In the genomic region with DNA sequence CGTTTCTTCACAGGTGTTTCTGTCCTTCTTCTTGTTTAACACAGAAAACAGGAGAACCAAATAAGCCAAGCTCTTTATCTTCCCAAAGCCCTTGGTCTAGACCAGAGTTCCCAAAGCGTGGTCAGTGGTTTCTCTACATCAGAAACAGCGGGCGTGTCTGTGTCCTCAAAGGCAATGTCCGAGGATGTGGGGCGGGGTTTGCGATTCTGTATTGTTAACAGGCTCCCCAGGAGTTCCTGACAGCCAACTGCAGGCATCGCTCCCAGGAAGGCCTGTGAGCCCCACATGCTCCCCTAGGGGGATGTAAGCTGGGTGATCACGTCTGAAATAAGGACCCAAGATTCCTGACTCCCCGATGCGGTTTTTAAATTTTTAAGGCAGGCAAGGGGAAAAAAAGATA, we compare ENCODE assay signal across 12 cellular contexts. TPM values are rescaled to one million over a fixed set of nuclear protein-coding genes. Genes with fewer than 3 reads are reported as not detected.
DNase-seq lines count a peak whose midpoint lies in the region; ATAC-seq, FAIRE-seq and TF ChIP-seq lines count a peak whose summit lies in the region.
"Had no signal": no experiment of that assay in that cellular context is flagged by ENCODE, and none has a peak within 500 bp of the region (broad histone marks: within the 10 kb centered on the region; RNA-seq: fewer than 3 reads in every experiment).

No MANE protein-coding gene starts in this region.

- peaks cover 21% of the 10 kb centered on the region for H3K4me1 Mint-ChIP-seq in activated CD4-positive, alpha-beta T cell treated with anti-CD3 and anti-CD28 coated beads for 36 hours
- peaks cover 20% of the 10 kb centered on the region for H3K4me1 Mint-ChIP-seq in activated CD4-positive, alpha-beta T cell treated with anti-CD3 and anti-CD28 coated beads, Interleukin-2, amount 10 ng/mL, durations not matched to agents 7 days and 5 days
- no peaks in the 10 kb centered on the region for H3K4me1 Mint-ChIP-seq in brain

- TF ChIP-seq EP300 in HepG2 (IDR thresholded peaks at IDR 0.05; ENCODE audit: low read depth in 2 of 2, low read length in 2 of 2), result no peak
- no peak for TF ChIP-seq EP300 in HepG2 (CRISPR knock-in tag; IDR thresholded peaks at IDR 0.05; ENCODE audit: borderline replicate concordance)

- POLR2A ChIA-PET in activated CD4-positive, alpha-beta T cell treated with anti-CD3 and anti-CD28 coated beads for 36 hours (lab: Charles Lee), result no interaction called here
- POLR2A ChIA-PET in activated CD4-positive, alpha-beta T cell treated with anti-CD3 and anti-CD28 coated beads, Interleukin-2, amount 10 ng/mL, durations not matched to agents 7 days and 5 days (lab: Charles Lee), result no interaction called here
- POLR2A ChIA-PET in HepG2 (lab: Yijun Ruan, JAX), result interaction anchor here (2.5 to 2.8 kb wide), 3 partner anchors 9 to 88 kb away, joined by 7 to 14 read pairs (median 12); partner anchors contain the start of gene GRB2

- peaks cover 46% of the 10 kb centered on the region for H3K4me1 ChIP-seq in OCI-LY1 (ENCODE audit: insufficient read depth, low read length, severe bottlenecking)
- peaks cover 9% of the 10 kb centered on the region for H3K4me1 ChIP-seq in osteoblast (ENCODE audit: insufficient read depth, low read length)
- peaks cover 22% of the 10 kb centered on the region for H3K4me1 ChIP-seq in HepG2 (ENCODE audit: insufficient read depth, low read length)
- H3K4me1 ChIP-seq: A549 had no signal

- no peak overlapping the region for H2AFZ ChIP-seq in OCI-LY1 (ENCODE audit: low read length)
- H2AFZ ChIP-seq in osteoblast (ENCODE audit: low read length), result no peak overlapping the region
- no peak overlapping the region for H2AFZ ChIP-seq in HepG2 (ENCODE audit: low read length)

- H3K27me3 ChIP-seq in OCI-LY1 (ENCODE audit: insufficient read depth, low read length), result no peaks in the 10 kb centered on the region
- H3K27me3 ChIP-seq in osteoblast (ENCODE audit: insufficient read depth, low read length), result no peaks in the 10 kb centered on the region
- H3K27me3 ChIP-seq in HepG2 (ENCODE audit: control insufficient read depth in 1 of 2, insufficient read depth in 2 of 2, low read length in 2 of 2), result no peaks in the 10 kb centered on the region

- no peak for ATAC-seq in activated CD4-positive, alpha-beta T cell treated with anti-CD3 and anti-CD28 coated beads for 36 hours
- ATAC-seq in HepG2 (no peak), GM18502 (IDR thresholded peaks at IDR 0.05; ENCODE audit: poor library complexity, unreplicated experiment) (no peak)

- no peak for FAIRE-seq in HepG2 (lab: Jason Lieb, UNC)
- no peak for FAIRE-seq in HTR-8/SVneo (lab: Jason Lieb, UNC)
- FAIRE-seq: A549 had no signal

- H3K36me3 ChIP-seq in OCI-LY1 (ENCODE audit: insufficient read depth, low read length) (peaks cover 54% of the 10 kb centered on the region), osteoblast (ENCODE audit: insufficient read depth, low read length) (peaks cover 42% of the 10 kb centered on the region), HepG2 (replicated peaks in 1 of 2; ENCODE audit: control insufficient read depth in 1 of 2, insufficient read depth in 2 of 2, low read length in 2 of 2) (peaks cover 21 to 41% of the 10 kb centered on the region in 2 experiments)

- TF ChIP-seq POLR2A in HepG2 (IDR thresholded peaks at IDR 0.05; ENCODE audit: insufficient read depth in 1 of 2, low read depth in 2 of 2, low read length in 2 of 2), result no peak

- no peak overlapping the region for H3K4me3 ChIP-seq in OCI-LY1 (ENCODE audit: low read depth, low read length, poor library complexity, severe bottlenecking)
- H3K4me3 ChIP-seq in osteoblast (ENCODE audit: insufficient read depth, low read length), result no peak overlapping the region
- no peak overlapping the region for H3K4me3 ChIP-seq in HepG2 (replicated peaks in 1 of 3; ENCODE audit: insufficient read depth in 1 of 3, low read depth in 2 of 3, low read length in 3 of 3)
- H3K4me3 ChIP-seq: A549 had no signal

- CTCF ChIA-PET in activated CD4-positive, alpha-beta T cell treated with anti-CD3 and anti-CD28 coated beads for 36 hours (lab: Charles Lee), result interaction anchor here (0.8 to 2.5 kb wide), 2 partner anchors 48 to 95 kb away, joined by 3 to 16 read pairs; no protein-coding TSS in a partner anchor
- CTCF ChIA-PET in activated CD4-positive, alpha-beta T cell treated with anti-CD3 and anti-CD28 coated beads, Interleukin-2, amount 10 ng/mL, durations not matched to agents 7 days and 5 days (lab: Charles Lee), result interaction anchor here (0.5 to 1.2 kb wide), 4 partner anchors 18 to 248 kb away, joined by 3 to 6 read pairs (median 4); no protein-coding TSS in a partner anchor
- CTCF ChIA-PET in HepG2 (lab: Yijun Ruan, JAX; ENCODE audit: low intra/inter-chr PET ratio, low total read pairs), result no interaction called here

- H3K9me2 ChIP-seq in OCI-LY1 (ENCODE audit: low read depth, low read length), result no peaks in the 10 kb centered on the region

- H3K9me3 Mint-ChIP-seq in activated CD4-positive, alpha-beta T cell treated with anti-CD3 and anti-CD28 coated beads for 36 hours (ENCODE audit: low read depth), result no peaks in the 10 kb centered on the region
- no peaks in the 10 kb centered on the region for H3K9me3 Mint-ChIP-seq in activated CD4-positive, alpha-beta T cell treated with anti-CD3 and anti-CD28 coated beads, Interleukin-2, amount 10 ng/mL, durations not matched to agents 7 days and 5 days
- no peaks in the 10 kb centered on the region for H3K9me3 Mint-ChIP-seq in brain

- H3K4me2 ChIP-seq in OCI-LY1 (ENCODE audit: low read length) (no peak overlapping the region), osteoblast (ENCODE audit: insufficient read depth, low read length) (no peak overlapping the region), HepG2 (ENCODE audit: low read depth, low read length) (no peak overlapping the region)
- H3K4me2 ChIP-seq: A549 had no signal

- no peak for DNase-seq in activated CD4-positive, alpha-beta T cell treated with anti-CD3 and anti-CD28 coated beads for 36 hours
- no peak for DNase-seq in activated CD4-positive, alpha-beta T cell treated with anti-CD3 and anti-CD28 coated beads, Interleukin-2, amount 10 ng/mL, durations not matched to agents 7 days and 5 days
- DNase-seq in osteoblast (ENCODE audit: insufficient read length, low spot score, missing footprints) (peak; percentile 17), HepG2 (ENCODE audit: low spot score) (no peak), HTR-8/SVneo (ENCODE audit: insufficient read length, low spot score) (no peak)
- DNase-seq: DMS 273 treated with DMSO at 0.1 percent for 48 hours, NCI-H446, occipital lobe had no signal

- H3K27ac ChIP-seq in OCI-LY1 (ENCODE audit: low read depth, low read length, poor library complexity, severe bottlenecking) (peak overlapping the region; percentile 85), osteoblast (ENCODE audit: low read depth, low read length) (no peak overlapping the region), HepG2 (ENCODE audit: extremely low read length, insufficient read depth, low read length) (no peak overlapping the region)
- H3K27ac ChIP-seq: A549 had no signal

- 92% methylated on average over 11 of the region's 11 CpGs for WGBS in HepG2 (ENCODE audit: low lambda C conversion rate)

- no TSS peak for BruUV-seq in HepG2 (replicated peaks; lab: Mats Ljungman, UMichigan)

- in situ Hi-C loops in HepG2 (cut with HindIII; ENCODE audit: extremely low pct_ligation_motif_present, low pct_unique_long_range_greater_than_20kb), result loop anchor here (5.0 kb wide), 1 partner anchor 95 kb away; no protein-coding TSS in a partner anchor

- TF ChIP-seq CTCF in OCI-LY1 (IDR thresholded peaks at IDR 0.05; ENCODE audit: low read length), result no peak
- no peak for TF ChIP-seq CTCF in brain (conservative IDR thresholded peaks at IDR 0.05)
- no peak for TF ChIP-seq CTCF in osteoblast (IDR thresholded peaks at IDR 0.05; ENCODE audit: extremely low read depth, low read depth, low read length)
- TF ChIP-seq CTCF in HepG2 (CRISPR knock-in tag; IDR thresholded peaks at IDR 0.05), result no peak

- peaks cover 27% of the 10 kb centered on the region for H3K36me3 Mint-ChIP-seq in activated CD4-positive, alpha-beta T cell treated with anti-CD3 and anti-CD28 coated beads for 36 hours (ENCODE audit: low read depth)
- H3K36me3 Mint-ChIP-seq in activated CD4-positive, alpha-beta T cell treated with anti-CD3 and anti-CD28 coated beads, Interleukin-2, amount 10 ng/mL, durations not matched to agents 7 days and 5 days (ENCODE audit: low read depth), result peaks cover 19% of the 10 kb centered on the region
- H3K36me3 Mint-ChIP-seq in brain, result peaks cover 21% of the 10 kb centered on the region

- intact Hi-C loops in activated CD4-positive, alpha-beta T cell treated with anti-CD3 and anti-CD28 coated beads for 36 hours (cut with DNase I, micrococcal nuclease), result no loop called here
- intact Hi-C loops in HepG2 (cut with micrococcal nuclease; ENCODE audit: unreplicated experiment), result no loop called here

- H3K9me3 ChIP-seq in OCI-LY1 (ENCODE audit: low read length) (no peaks in the 10 kb centered on the region), osteoblast (ENCODE audit: low read depth, low read length) (no peaks in the 10 kb centered on the region), HepG2 (ENCODE audit: low read length) (no peaks in the 10 kb centered on the region)
- H3K9me3 ChIP-seq: A549 had no signal

- H3K4me3 Mint-ChIP-seq in activated CD4-positive, alpha-beta T cell treated with anti-CD3 and anti-CD28 coated beads for 36 hours, result no peak overlapping the region
- H3K4me3 Mint-ChIP-seq in activated CD4-positive, alpha-beta T cell treated with anti-CD3 and anti-CD28 coated beads, Interleukin-2, amount 10 ng/mL, durations not matched to agents 7 days and 5 days, result no peak overlapping the region
- H3K4me3 Mint-ChIP-seq in brain, result no peak overlapping the region

- H3K27ac Mint-ChIP-seq in activated CD4-positive, alpha-beta T cell treated with anti-CD3 and anti-CD28 coated beads for 36 hours, result peak overlapping the region; percentile 69
- no peak overlapping the region for H3K27ac Mint-ChIP-seq in activated CD4-positive, alpha-beta T cell treated with anti-CD3 and anti-CD28 coated beads, Interleukin-2, amount 10 ng/mL, durations not matched to agents 7 days and 5 days
- peak overlapping the region in 3 of 5 experiments; percentile 41 to 57 (median 46) for H3K27ac Mint-ChIP-seq in brain

- no peaks in the 10 kb centered on the region for H3F3A ChIP-seq in OCI-LY1 (ENCODE audit: insufficient read depth, low read length)

- no peaks in the 10 kb centered on the region for H4K20me1 ChIP-seq in OCI-LY1 (ENCODE audit: insufficient read depth, low read length)
- H4K20me1 ChIP-seq in osteoblast (ENCODE audit: insufficient read depth, low read length), result peaks cover 7% of the 10 kb centered on the region
- no peaks in the 10 kb centered on the region for H4K20me1 ChIP-seq in HepG2 (ENCODE audit: insufficient read depth, low read length)

- H3K9ac ChIP-seq in OCI-LY1 (ENCODE audit: low read length) (no peak overlapping the region), HepG2 (ENCODE audit: insufficient read depth, low read depth, low read length) (no peak overlapping the region)

- no peaks in the 10 kb centered on the region for H3K79me2 ChIP-seq in OCI-LY1 (ENCODE audit: insufficient read depth, low read length)
- peaks cover 4% of the 10 kb centered on the region for H3K79me2 ChIP-seq in osteoblast (ENCODE audit: insufficient read depth, low read length)
- H3K79me2 ChIP-seq in HepG2 (ENCODE audit: insufficient read depth, low read length), result no peaks in the 10 kb centered on the region

- TF ChIP-seq RAD21 in HepG2 (CRISPR knock-in tag; IDR thresholded peaks at IDR 0.05), result no peak

- no peaks in the 10 kb centered on the region for H3K27me3 Mint-ChIP-seq in activated CD4-positive, alpha-beta T cell treated with anti-CD3 and anti-CD28 coated beads for 36 hours
- no peaks in the 10 kb centered on the region for H3K27me3 Mint-ChIP-seq in activated CD4-positive, alpha-beta T cell treated with anti-CD3 and anti-CD28 coated beads, Interleukin-2, amount 10 ng/mL, durations not matched to agents 7 days and 5 days
- H3K27me3 Mint-ChIP-seq in brain, result no peaks in the 10 kb centered on the region

RNA-seq across cellular contexts. Expression of gene SLC25A19, which starts 28.4 kb away (rescaled TPM):
- total RNA-seq in activated CD4-positive, alpha-beta T cell treated with anti-CD3 and anti-CD28 coated beads for 36 hours, result 10 to 100 TPM; 67.8 to 79.7 TPM
- total RNA-seq in activated CD4-positive, alpha-beta T cell treated with anti-CD3 and anti-CD28 coated beads, Interleukin-2, amount 10 ng/mL, durations not matched to agents 7 days and 5 days, result 10 to 100 TPM; 27.6 to 30.5 TPM
- polyA plus RNA-seq in brain (ENCODE audit: insufficient read depth, low read depth, low replicate concordance) (22.0 TPM), HepG2 (2011; rRNA removed) (24.4 and 27.7 TPM in 2 replicates)
- total RNA-seq in osteoblast (4.7 and 7.1 TPM in 2 replicates), HepG2 (2016; rRNA removed; fragmentation: Illumina TruSeq; extraction: Trizol) (41.4 and 42.2 TPM in 2 replicates)
- total RNA-seq in HepG2 (2016; cell fraction: cytosol; rRNA removed; fragmentation: Illumina TruSeq; extraction: Trizol; ENCODE audit: low read depth), result 27.2 and 31.3 TPM in 2 replicates
- 37.5 and 41.8 TPM in 2 replicates for total RNA-seq in HepG2 (2016; cell fraction: insoluble cytoplasmic fraction; rRNA removed; fragmentation: Illumina TruSeq; extraction: Trizol)
- total RNA-seq in HepG2 (2016; cell fraction: membrane; rRNA removed; fragmentation: Illumina TruSeq; extraction: Trizol), result 45.2 and 53.1 TPM in 2 replicates
- 24.9 and 25.1 TPM in 2 replicates for total RNA-seq in HepG2 (2016; cell fraction: nucleus; rRNA removed; fragmentation: Illumina TruSeq; extraction: Trizol)
- polyA plus RNA-seq in HepG2 (2011; cell fraction: cytosol; rRNA removed), result 26.0 and 29.6 TPM in 2 replicates
- polyA plus RNA-seq in HepG2 (2011; cell fraction: nucleus; rRNA removed), result 33.6 and 35.5 TPM in 2 replicates
- 16.6 and 24.7 TPM in 2 replicates for polyA plus RNA-seq in HepG2 (2012)
- 24.2 and 31.6 TPM in 2 replicates for polyA plus RNA-seq in HepG2 (2016; cell fraction: cytosol; fragmentation: Illumina TruSeq; extraction: Trizol; ENCODE audit: low read depth)
- 47.0 and 51.5 TPM in 2 replicates for polyA plus RNA-seq in HepG2 (2016; cell fraction: insoluble cytoplasmic fraction; fragmentation: Illumina TruSeq; extraction: Trizol; ENCODE audit: low read depth)
- 34.4 and 46.3 TPM in 2 replicates for polyA plus RNA-seq in HepG2 (2016; cell fraction: membrane; fragmentation: Illumina TruSeq; extraction: Trizol; ENCODE audit: low read depth)
- 42.3 and 47.3 TPM in 2 replicates for polyA plus RNA-seq in HepG2 (2016; cell fraction: nucleus; fragmentation: Illumina TruSeq; extraction: Trizol; ENCODE audit: insufficient read depth, low read depth)
- polyA minus RNA-seq in HepG2 (2011; rRNA and poly(A)+ RNA removed; ENCODE audit: low replicate concordance), result 17.3 and 57.6 TPM in 2 replicates
- polyA minus RNA-seq in HepG2 (2011; cell fraction: cytosol; rRNA and poly(A)+ RNA removed), result 9.2 and 11.1 TPM in 2 replicates
- polyA minus RNA-seq in HepG2 (2011; cell fraction: nucleus; rRNA and poly(A)+ RNA removed), result 14.4 and 14.5 TPM in 2 replicates

RNA-seq across cellular contexts. Expression of gene MIF4GD, which starts 46.6 kb away (rescaled TPM):
- total RNA-seq in activated CD4-positive, alpha-beta T cell treated with anti-CD3 and anti-CD28 coated beads for 36 hours, result 10 to 100 TPM; 39.0 to 39.1 TPM
- 10 to 100 TPM; 44.4 to 44.6 TPM for total RNA-seq in activated CD4-positive, alpha-beta T cell treated with anti-CD3 and anti-CD28 coated beads, Interleukin-2, amount 10 ng/mL, durations not matched to agents 7 days and 5 days
- polyA plus RNA-seq in brain (ENCODE audit: insufficient read depth, low read depth, low replicate concordance) (47.6 TPM), HepG2 (2011; rRNA removed) (28.0 and 28.5 TPM in 2 replicates)
- total RNA-seq in osteoblast (8.7 and 9.4 TPM in 2 replicates), HepG2 (2016; rRNA removed; fragmentation: Illumina TruSeq; extraction: Trizol) (12.4 and 14.0 TPM in 2 replicates)
- 14.9 and 19.4 TPM in 2 replicates for total RNA-seq in HepG2 (2016; cell fraction: cytosol; rRNA removed; fragmentation: Illumina TruSeq; extraction: Trizol; ENCODE audit: low read depth)
- 12.4 and 12.8 TPM in 2 replicates for total RNA-seq in HepG2 (2016; cell fraction: insoluble cytoplasmic fraction; rRNA removed; fragmentation: Illumina TruSeq; extraction: Trizol)
- 20.2 and 27.4 TPM in 2 replicates for total RNA-seq in HepG2 (2016; cell fraction: membrane; rRNA removed; fragmentation: Illumina TruSeq; extraction: Trizol)
- 7.5 and 8.5 TPM in 2 replicates for total RNA-seq in HepG2 (2016; cell fraction: nucleus; rRNA removed; fragmentation: Illumina TruSeq; extraction: Trizol)
- 30.7 and 36.9 TPM in 2 replicates for polyA plus RNA-seq in HepG2 (2011; cell fraction: cytosol; rRNA removed)
- 22.5 and 28.6 TPM in 2 replicates for polyA plus RNA-seq in HepG2 (2011; cell fraction: nucleus; rRNA removed)
- polyA plus RNA-seq in HepG2 (2012), result 16.1 and 23.1 TPM in 2 replicates
- polyA plus RNA-seq in HepG2 (2016; cell fraction: cytosol; fragmentation: Illumina TruSeq; extraction: Trizol; ENCODE audit: low read depth), result 24.3 and 26.9 TPM in 2 replicates
- 14.3 and 16.3 TPM in 2 replicates for polyA plus RNA-seq in HepG2 (2016; cell fraction: insoluble cytoplasmic fraction; fragmentation: Illumina TruSeq; extraction: Trizol; ENCODE audit: low read depth)
- polyA plus RNA-seq in HepG2 (2016; cell fraction: membrane; fragmentation: Illumina TruSeq; extraction: Trizol; ENCODE audit: low read depth), result 22.6 and 27.4 TPM in 2 replicates
- 16.3 and 18.0 TPM in 2 replicates for polyA plus RNA-seq in HepG2 (2016; cell fraction: nucleus; fragmentation: Illumina TruSeq; extraction: Trizol; ENCODE audit: insufficient read depth, low read depth)
- polyA minus RNA-seq in HepG2 (2011; rRNA and poly(A)+ RNA removed; ENCODE audit: low replicate concordance), result 36.9 and 56.1 TPM in 2 replicates
- 8.3 and 10.2 TPM in 2 replicates for polyA minus RNA-seq in HepG2 (2011; cell fraction: cytosol; rRNA and poly(A)+ RNA removed)
- polyA minus RNA-seq in HepG2 (2011; cell fraction: nucleus; rRNA and poly(A)+ RNA removed), result 6.3 and 6.7 TPM in 2 replicates

RNA-seq across cellular contexts. Expression of gene MRPS7, which starts 56.0 kb away (rescaled TPM):
- total RNA-seq in activated CD4-positive, alpha-beta T cell treated with anti-CD3 and anti-CD28 coated beads for 36 hours, result 10 to 100 TPM; 51.4 to 63.8 TPM
- 10 to 100 TPM; 35.4 to 38.2 TPM for total RNA-seq in activated CD4-positive, alpha-beta T cell treated with anti-CD3 and anti-CD28 coated beads, Interleukin-2, amount 10 ng/mL, durations not matched to agents 7 days and 5 days
- 64.9 TPM for polyA plus RNA-seq in brain (ENCODE audit: insufficient read depth, low read depth, low replicate concordance)
- total RNA-seq in osteoblast, result 43.6 and 45.6 TPM in 2 replicates
- 162 and 184 TPM in 2 replicates for total RNA-seq in HepG2 (2016; rRNA removed; fragmentation: Illumina TruSeq; extraction: Trizol)
- total RNA-seq in HepG2 (2016; cell fraction: cytosol; rRNA removed; fragmentation: Illumina TruSeq; extraction: Trizol; ENCODE audit: low read depth), result 134 and 137 TPM in 2 replicates
- total RNA-seq in HepG2 (2016; cell fraction: insoluble cytoplasmic fraction; rRNA removed; fragmentation: Illumina TruSeq; extraction: Trizol), result 167 and 201 TPM in 2 replicates
- 80.5 and 88.4 TPM in 2 replicates for total RNA-seq in HepG2 (2016; cell fraction: membrane; rRNA removed; fragmentation: Illumina TruSeq; extraction: Trizol)
- total RNA-seq in HepG2 (2016; cell fraction: nucleus; rRNA removed; fragmentation: Illumina TruSeq; extraction: Trizol), result 68.8 and 73.8 TPM in 2 replicates
- polyA plus RNA-seq in HepG2 (2011; rRNA removed), result 94.2 and 97.0 TPM in 2 replicates
- polyA plus RNA-seq in HepG2 (2011; cell fraction: cytosol; rRNA removed), result 87.2 and 95.5 TPM in 2 replicates
- 63.3 and 73.0 TPM in 2 replicates for polyA plus RNA-seq in HepG2 (2011; cell fraction: nucleus; rRNA removed)
- 72.9 and 76.0 TPM in 2 replicates for polyA plus RNA-seq in HepG2 (2012)
- polyA plus RNA-seq in HepG2 (2016; cell fraction: cytosol; fragmentation: Illumina TruSeq; extraction: Trizol; ENCODE audit: low read depth), result 45.6 and 49.3 TPM in 2 replicates
- 166 and 186 TPM in 2 replicates for polyA plus RNA-seq in HepG2 (2016; cell fraction: insoluble cytoplasmic fraction; fragmentation: Illumina TruSeq; extraction: Trizol; ENCODE audit: low read depth)
- 55.3 and 55.7 TPM in 2 replicates for polyA plus RNA-seq in HepG2 (2016; cell fraction: membrane; fragmentation: Illumina TruSeq; extraction: Trizol; ENCODE audit: low read depth)
- 89.9 and 111 TPM in 2 replicates for polyA plus RNA-seq in HepG2 (2016; cell fraction: nucleus; fragmentation: Illumina TruSeq; extraction: Trizol; ENCODE audit: insufficient read depth, low read depth)
- polyA minus RNA-seq in HepG2 (2011; rRNA and poly(A)+ RNA removed; ENCODE audit: low replicate concordance), result 59.7 and 76.4 TPM in 2 replicates
- 39.8 and 44.1 TPM in 2 replicates for polyA minus RNA-seq in HepG2 (2011; cell fraction: cytosol; rRNA and poly(A)+ RNA removed)
- 72.5 and 79.3 TPM in 2 replicates for polyA minus RNA-seq in HepG2 (2011; cell fraction: nucleus; rRNA and poly(A)+ RNA removed)

RNA-seq across cellular contexts. Expression of gene GGA3, which starts 56.3 kb away (rescaled TPM):
- 10 to 100 TPM; 72.9 to 76.7 TPM for total RNA-seq in activated CD4-positive, alpha-beta T cell treated with anti-CD3 and anti-CD28 coated beads for 36 hours
- 10 to 100 TPM; 80.2 to 86.1 TPM for total RNA-seq in activated CD4-positive, alpha-beta T cell treated with anti-CD3 and anti-CD28 coated beads, Interleukin-2, amount 10 ng/mL, durations not matched to agents 7 days and 5 days
- 25.2 TPM for polyA plus RNA-seq in brain (ENCODE audit: insufficient read depth, low read depth, low replicate concordance)
- total RNA-seq in osteoblast, result 9.0 and 12.1 TPM in 2 replicates
- 20.9 and 28.4 TPM in 2 replicates for total RNA-seq in HepG2 (2016; rRNA removed; fragmentation: Illumina TruSeq; extraction: Trizol)
- 27.6 and 36.0 TPM in 2 replicates for total RNA-seq in HepG2 (2016; cell fraction: cytosol; rRNA removed; fragmentation: Illumina TruSeq; extraction: Trizol; ENCODE audit: low read depth)
- 19.3 and 27.1 TPM in 2 replicates for total RNA-seq in HepG2 (2016; cell fraction: insoluble cytoplasmic fraction; rRNA removed; fragmentation: Illumina TruSeq; extraction: Trizol)
- 16.9 and 18.9 TPM in 2 replicates for total RNA-seq in HepG2 (2016; cell fraction: membrane; rRNA removed; fragmentation: Illumina TruSeq; extraction: Trizol)
- 36.9 and 38.2 TPM in 2 replicates for total RNA-seq in HepG2 (2016; cell fraction: nucleus; rRNA removed; fragmentation: Illumina TruSeq; extraction: Trizol)
- polyA plus RNA-seq in HepG2 (2011; rRNA removed), result 43.7 and 50.1 TPM in 2 replicates
- polyA plus RNA-seq in HepG2 (2011; cell fraction: cytosol; rRNA removed), result 13.5 and 14.0 TPM in 2 replicates
- 250 and 284 TPM in 2 replicates for polyA plus RNA-seq in HepG2 (2011; cell fraction: nucleus; rRNA removed)
- 35.6 and 46.6 TPM in 2 replicates for polyA plus RNA-seq in HepG2 (2012)
- 2.6 and 2.9 TPM in 2 replicates for polyA plus RNA-seq in HepG2 (2016; cell fraction: cytosol; fragmentation: Illumina TruSeq; extraction: Trizol; ENCODE audit: low read depth)
- polyA plus RNA-seq in HepG2 (2016; cell fraction: insoluble cytoplasmic fraction; fragmentation: Illumina TruSeq; extraction: Trizol; ENCODE audit: low read depth), result 14.5 and 18.7 TPM in 2 replicates
- 7.5 and 8.4 TPM in 2 replicates for polyA plus RNA-seq in HepG2 (2016; cell fraction: membrane; fragmentation: Illumina TruSeq; extraction: Trizol; ENCODE audit: low read depth)
- 131 and 138 TPM in 2 replicates for polyA plus RNA-seq in HepG2 (2016; cell fraction: nucleus; fragmentation: Illumina TruSeq; extraction: Trizol; ENCODE audit: insufficient read depth, low read depth)
- 45.8 and 47.5 TPM in 2 replicates for polyA minus RNA-seq in HepG2 (2011; rRNA and poly(A)+ RNA removed; ENCODE audit: low replicate concordance)
- polyA minus RNA-seq in HepG2 (2011; cell fraction: cytosol; rRNA and poly(A)+ RNA removed), result 11.4 and 16.5 TPM in 2 replicates
- 60.0 and 81.4 TPM in 2 replicates for polyA minus RNA-seq in HepG2 (2011; cell fraction: nucleus; rRNA and poly(A)+ RNA removed)
